ENCODE assay signal across 33 cellular contexts in genomic region chr3:22414239-22414638, GRCh38.
"Had no signal": no experiment of that assay in that cellular context is flagged by ENCODE, and none has a peak within 500 bp of the region (broad histone marks: within the 10 kb centered on the region; RNA-seq: fewer than 3 reads in every experiment).

No MANE protein-coding gene starts in this region.

- H3K36me3 ChIP-seq: SJCRH30 had no signal

- H3K27me3 ChIP-seq: SJCRH30 had no signal

- H3K36me3 Mint-ChIP-seq: T-cell had no signal

- H3K27me3 Mint-ChIP-seq: T-cell had no signal

- H3K4me2 ChIP-seq: KMS-11, PC-9 had no signal

- H3K4me3 ChIP-seq: PC-9, SJCRH30, SK-N-MC had no signal

- H3K27ac ChIP-seq: KMS-11, PC-9, RWPE1, SJCRH30, SK-N-MC had no signal

- H2AFZ ChIP-seq: PC-9 had no signal

- H3K4me1 Mint-ChIP-seq: T-cell had no signal

- ATAC-seq: Panc1, Right ventricle myocardium inferior, SK-N-SH treated with all-trans-retinoic acid at 6 μM for 48 hours, T-cell had no signal

- H3K4me3 Mint-ChIP-seq: T-cell had no signal

- H3K4me1 ChIP-seq: SJCRH30 had no signal

- DNase-seq: Karpas-422, MM.1S, MV-4-11, NCI-H1092, NCI-H1105, NCI-H1436, NCI-H146, NCI-H1694, NCI-H187, NCI-H1930, NCI-H2029 treated with DMSO at 0.1 percent for 48 hours, NCI-H2081 treated with DMSO at 0.1 percent for 48 hours, NCI-H2107, NCI-H2171, NCI-H226, NCI-H446 treated with DMSO at 0.1 percent for 48 hours, NCI-H510A, NCI-H524, NCI-H526, NCI-H69, NCI-H748 treated with DMSO at 0.1 percent for 48 hours, NCI-H82, PC-9, SHP77, SIG-M5, SJCRH30, T-cell had no signal

- H3K27ac Mint-ChIP-seq: T-cell had no signal

- H3K9ac ChIP-seq: KMS-11 had no signal
